16 cellular contexts compared by ENCODE assay signal in the genomic region with DNA sequence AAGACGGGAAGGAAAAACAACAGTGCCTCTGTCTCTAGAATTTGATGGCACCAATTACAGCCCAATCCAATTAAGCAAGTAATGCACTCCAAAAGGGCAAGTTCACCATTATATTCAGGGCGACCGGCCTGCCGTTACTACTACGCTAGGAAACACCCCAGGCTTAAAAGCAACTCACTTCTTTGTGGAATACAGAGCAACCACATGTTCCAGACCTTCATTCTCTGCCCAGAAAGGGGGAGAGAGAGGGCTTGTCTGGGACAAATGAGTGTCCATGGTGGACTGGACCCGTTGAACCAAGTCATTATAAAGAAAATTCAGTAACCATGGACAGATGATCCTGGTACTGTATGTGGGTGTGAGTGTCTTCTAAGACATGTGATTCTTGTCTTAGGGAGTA. TPM values are rescaled to one million over a fixed set of nuclear protein-coding genes. Genes with fewer than 3 reads are reported as not detected.
DNase-seq lines count a peak whose midpoint lies in the region; ATAC-seq and TF ChIP-seq lines count a peak whose summit lies in the region.
"Had no signal": no experiment of that assay in that cellular context is flagged by ENCODE, and none has a peak within 500 bp of the region (broad histone marks: within the 10 kb centered on the region; RNA-seq: fewer than 3 reads in every experiment).

No MANE protein-coding gene starts in this region.

- dilution Hi-C loops in mammary epithelial cell (cut with HindIII; ENCODE audit: low sequenced_read_pairs): no loop called here

- no peak for ATAC-seq in HG02610 (IDR thresholded peaks at IDR 0.05; ENCODE audit: unreplicated experiment)
- no peak for ATAC-seq in effector memory CD8-positive, alpha-beta T cell (replicated peaks)
- ATAC-seq: activated naive CD8-positive, alpha-beta T cell treated with anti-CD3 and anti-CD28 coated beads, Interleukin-2, amount 50 U/mL, for 24 hours; activated T-cell treated with anti-CD3 and anti-CD28 coated beads, Interleukin-2, amount 50 U/mL, for 4 hours; CD8-positive, alpha-beta T cell had no signal

- no peaks in the 10 kb centered on the region for H4K20me1 ChIP-seq in mammary epithelial cell (ENCODE audit: insufficient read depth, low read length)

- no TSS peak for BruUV-seq in MCF 10A (replicated peaks; lab: Mats Ljungman, UMichigan)
- no TSS peak for BruUV-seq in mammary epithelial cell (replicated peaks; lab: Mats Ljungman, UMichigan)

- H3K9ac ChIP-seq in mammary epithelial cell (ENCODE audit: insufficient read depth, low read length): no peak overlapping the region

- intact Hi-C loops in MCF 10A (cut with micrococcal nuclease) (no loop called here), mammary epithelial cell (cut with micrococcal nuclease) (loop anchor here (10.0 kb wide), 1 partner anchor 109 kb away; no protein-coding TSS in a partner anchor)

- no peak for TF ChIP-seq EP300 in tibial nerve (IDR thresholded peaks at IDR 0.05)

- POLR2A ChIA-PET in MCF 10A (lab: Yijun Ruan, JAX): no interaction called here

- H3K4me3 Mint-ChIP-seq in MCF 10A (ENCODE audit: unreplicated experiment): peak overlapping the region; percentile 76
- H3K4me3 Mint-ChIP-seq in effector memory CD8-positive, alpha-beta T cell: no peak overlapping the region
- H3K4me3 Mint-ChIP-seq: activated CD4-positive, alpha-beta T cell treated with anti-CD3 and anti-CD28 coated beads, Interleukin-2, amount 10 ng/mL, durations not matched to agents 7 days and 5 days; activated naive CD8-positive, alpha-beta T cell treated with anti-CD3 and anti-CD28 coated beads, Interleukin-2, amount 50 U/mL, for 24 hours; activated T-cell treated with anti-CD3 and anti-CD28 coated beads, Interleukin-2, amount 50 U/mL, for 4 hours; CD8-positive, alpha-beta T cell had no signal

- no peak for DNase-seq in MCF 10A (ENCODE audit: unreplicated experiment)
- DNase-seq in mammary epithelial cell: no peak
- DNase-seq in fibroblast of pulmonary artery (ENCODE audit: low read depth): no peak
- no peak for DNase-seq in tibial nerve (ENCODE audit: low spot score in 2 of 2)
- DNase-seq in SKM-1 treated with dmso at 0.1 percent for 144 hours (lab: John Stamatoyannopoulos, UW; ENCODE audit: unreplicated experiment): no peak
- DNase-seq in effector memory CD8-positive, alpha-beta T cell: no peak
- DNase-seq: activated CD4-positive, alpha-beta T cell treated with anti-CD3 and anti-CD28 coated beads, Interleukin-2, amount 10 ng/mL, durations not matched to agents 7 days and 5 days; activated naive CD8-positive, alpha-beta T cell treated with anti-CD3 and anti-CD28 coated beads, Interleukin-2, amount 50 U/mL, for 24 hours; activated T-cell treated with anti-CD3 and anti-CD28 coated beads, Interleukin-2, amount 50 U/mL, for 4 hours; CD8-positive, alpha-beta T cell; colonic mucosa; NCI-H2081 treated with DMSO at 0.1 percent for 48 hours; SHP77 treated with DMSO at 0.1 percent for 48 hours; T-helper 9 cell had no signal

- no peaks in the 10 kb centered on the region for H3K36me3 Mint-ChIP-seq in MCF 10A (ENCODE audit: insufficient read depth, unreplicated experiment)
- H3K36me3 Mint-ChIP-seq in effector memory CD8-positive, alpha-beta T cell (ENCODE audit: insufficient read depth): no peaks in the 10 kb centered on the region
- H3K36me3 Mint-ChIP-seq: CD8-positive, alpha-beta T cell had no signal

- no peaks in the 10 kb centered on the region for H3K79me2 ChIP-seq in mammary epithelial cell (ENCODE audit: insufficient read depth, low read length)

- peaks cover 5% of the 10 kb centered on the region for H3K4me1 Mint-ChIP-seq in MCF 10A (ENCODE audit: insufficient read depth, unreplicated experiment)
- no peaks in the 10 kb centered on the region for H3K4me1 Mint-ChIP-seq in effector memory CD8-positive, alpha-beta T cell (ENCODE audit: low read depth in 2 of 2)

- no peak for TF ChIP-seq POLR2A in tibial nerve (IDR thresholded peaks at IDR 0.05)

- no peak overlapping the region for H3K27ac ChIP-seq in mammary epithelial cell (ENCODE audit: insufficient read depth, low read depth, low read length)
- no peak overlapping the region for H3K27ac ChIP-seq in muscle layer of duodenum (ENCODE audit: low read length)
- H3K27ac ChIP-seq in tibial nerve: peak overlapping the region in 1 of 4 donors; percentile 74
- H3K27ac ChIP-seq: colonic mucosa had no signal

- H3K9me3 ChIP-seq in mammary epithelial cell (replicated peaks; ENCODE audit: insufficient read depth, low read length): no peaks in the 10 kb centered on the region
- H3K9me3 ChIP-seq in muscle layer of duodenum (ENCODE audit: control insufficient read depth in 1 of 2, low read length in 2 of 2): no peaks in the 10 kb centered on the region
- H3K9me3 ChIP-seq in tibial nerve: no peaks in the 10 kb centered on the region
- H3K9me3 ChIP-seq: colonic mucosa had no signal

- H3K36me3 ChIP-seq in mammary epithelial cell (ENCODE audit: insufficient read depth, low read length) (no peaks in the 10 kb centered on the region), muscle layer of duodenum (ENCODE audit: control insufficient read depth in 1 of 2, insufficient read depth in 2 of 2, low read length in 2 of 2) (no peaks in the 10 kb centered on the region), tibial nerve (no peaks in the 10 kb centered on the region)
- H3K36me3 ChIP-seq: colonic mucosa had no signal

- in situ Hi-C loops in mammary epithelial cell (cut with MboI; ENCODE audit: low sequenced_read_pairs in 2 of 2): no loop called here

- CTCF ChIA-PET in MCF 10A (lab: Yijun Ruan, JAX): interaction anchor here (0.7 kb wide), 2 partner anchors 20 to 38 kb away, joined by 3 to 4 read pairs; no protein-coding TSS in a partner anchor
- CTCF ChIA-PET in mammary epithelial cell (lab: Charles Lee; ENCODE audit: low non-redundant PET): no interaction called here

- H3K4me2 ChIP-seq in mammary epithelial cell (ENCODE audit: insufficient read depth, low read depth, low read length): no peak overlapping the region

- H3K4me1 ChIP-seq in mammary epithelial cell (ENCODE audit: insufficient read depth, low read length) (peaks cover 9% of the 10 kb centered on the region), muscle layer of duodenum (ENCODE audit: control insufficient read depth in 1 of 2, insufficient read depth in 2 of 2, low read length in 2 of 2) (peaks cover 0 to 18% of the 10 kb centered on the region in 2 donors), tibial nerve (peaks cover 0 to 18% (median 0%) of the 10 kb centered on the region in 4 donors)
- H3K4me1 ChIP-seq: colonic mucosa had no signal

- H3K27me3 ChIP-seq in mammary epithelial cell (ENCODE audit: insufficient read depth, low read length) (peaks cover 22% of the 10 kb centered on the region), muscle layer of duodenum (ENCODE audit: low read depth, low read length) (peaks cover 19% of the 10 kb centered on the region), tibial nerve (peaks cover 0 to 11% of the 10 kb centered on the region in 2 donors)

- TF ChIP-seq CTCF in MCF 10A (IDR thresholded peaks at IDR 0.05; ENCODE audit: unreplicated experiment): no peak
- no peak for TF ChIP-seq CTCF in mammary epithelial cell (conservative IDR thresholded peaks at IDR 0.05 in 1 of 2, IDR thresholded peaks at IDR 0.05 in 1 of 2; ENCODE audit: extremely low read depth in 1 of 2, insufficient read depth in 1 of 2, low read depth in 1 of 2, low read length in 2 of 2)
- TF ChIP-seq CTCF in fibroblast of pulmonary artery (IDR thresholded peaks at IDR 0.05; ENCODE audit: low read length, missing control alignments): no peak
- no peak for TF ChIP-seq CTCF in tibial nerve (IDR thresholded peaks at IDR 0.05)

- no peaks in the 10 kb centered on the region for H3K27me3 Mint-ChIP-seq in MCF 10A (ENCODE audit: insufficient read depth, unreplicated experiment)
- H3K27me3 Mint-ChIP-seq in effector memory CD8-positive, alpha-beta T cell: peaks cover 26 to 53% of the 10 kb centered on the region in 2 donors

- H3K27ac Mint-ChIP-seq in MCF 10A (ENCODE audit: low read depth, unreplicated experiment): no peak overlapping the region
- H3K27ac Mint-ChIP-seq in effector memory CD8-positive, alpha-beta T cell: no peak overlapping the region
- H3K27ac Mint-ChIP-seq: activated CD4-positive, alpha-beta T cell treated with anti-CD3 and anti-CD28 coated beads, Interleukin-2, amount 10 ng/mL, durations not matched to agents 7 days and 5 days; activated naive CD8-positive, alpha-beta T cell treated with anti-CD3 and anti-CD28 coated beads, Interleukin-2, amount 50 U/mL, for 24 hours; CD8-positive, alpha-beta T cell had no signal

- H2AFZ ChIP-seq in mammary epithelial cell (ENCODE audit: low read depth, low read length): no peak overlapping the region

- no peaks in the 10 kb centered on the region for H3K9me3 Mint-ChIP-seq in MCF 10A (ENCODE audit: unreplicated experiment)
- peaks cover 0 to 2% of the 10 kb centered on the region in 2 donors for H3K9me3 Mint-ChIP-seq in effector memory CD8-positive, alpha-beta T cell
- H3K9me3 Mint-ChIP-seq: activated CD4-positive, alpha-beta T cell treated with anti-CD3 and anti-CD28 coated beads, Interleukin-2, amount 10 ng/mL, durations not matched to agents 7 days and 5 days; activated naive CD8-positive, alpha-beta T cell treated with anti-CD3 and anti-CD28 coated beads, Interleukin-2, amount 50 U/mL, for 24 hours; activated T-cell treated with anti-CD3 and anti-CD28 coated beads, Interleukin-2, amount 50 U/mL, for 4 hours had no signal

- WGBS in mammary epithelial cell (ENCODE audit: low coverage, missing lambda C conversion rate): 83% methylated on average over 6 of the region's 6 CpGs
- 34 to 51% methylated on average over 6 of the region's 6 CpGs for WGBS in tibial nerve, 2 donors

- H3K4me3 ChIP-seq in mammary epithelial cell (replicated peaks in 1 of 3; ENCODE audit: insufficient read depth in 1 of 3, low read depth in 2 of 3, low read length in 3 of 3): no peak overlapping the region
- peak overlapping the region; percentile 92 for H3K4me3 ChIP-seq in fibroblast of pulmonary artery (replicated peaks; ENCODE audit: low read depth, low read length)
- peak overlapping the region; percentile 37 to 57 for H3K4me3 ChIP-seq in muscle layer of duodenum (ENCODE audit: low read depth in 1 of 2, low read length in 2 of 2)
- peak overlapping the region; percentile 12 to 69 (median 38) for H3K4me3 ChIP-seq in tibial nerve
- H3K4me3 ChIP-seq: colonic mucosa had no signal

RNA-seq across cellular contexts. Expression of a gene that starts 1.6 kb away (rescaled TPM):
- total RNA-seq in MCF 10A (2022) (0.34 and 0.37 TPM in 2 replicates), mammary epithelial cell (1 to 10 TPM in 1 of 2 donors, under 1 TPM in 1; 0.49 to 1.2 TPM), tibial nerve (10 to 100 TPM; 28.8 to 85.7 (median 74.6) TPM)
- 0.11 TPM for polyA plus RNA-seq in mammary epithelial cell
- not detected for polyA minus RNA-seq in mammary epithelial cell
- total RNA-seq: activated CD4-positive, alpha-beta T cell treated with anti-CD3 and anti-CD28 coated beads, Interleukin-2, amount 10 ng/mL, durations not matched to agents 7 days and 5 days; CD8-positive, alpha-beta T cell had no signal

Comparison
In these comparisons a context has a peak if more than half of its experiments do, and no peak if none do; other contexts are left out.
1. H3K4me3 ChIP-seq: peak in fibroblast of pulmonary artery (single experiment), muscle layer of duodenum (2 of 2) and tibial nerve (4 of 4); none in mammary epithelial cell (0 of 3).
2. RNA of a gene that starts 1.6 kb away (total RNA-seq): 28.8 to 85.7 TPM in tibial nerve; 0.49 to 1.2 TPM in mammary epithelial cell and 0.34 to 0.37 TPM in MCF 10A; every median in the first group is over 10 times any median in the second.